ENCODE assay signal across 28 cellular contexts in genomic region chr6:107728564-107728897, GRCh38.
DNase-seq lines count a peak whose midpoint lies in the region; ATAC-seq and TF ChIP-seq lines count a peak whose summit lies in the region.
"Had no signal": no experiment of that assay in that cellular context is flagged by ENCODE, and none has a peak within 500 bp of the region (broad histone marks: within the 10 kb centered on the region; RNA-seq: fewer than 3 reads in every experiment).

No MANE protein-coding gene starts in this region.

- H3K4me1 ChIP-seq in CD8-positive, alpha-beta T cell (ENCODE audit: insufficient read depth, low read length), result peaks cover 71% of the 10 kb centered on the region
- H3K4me1 ChIP-seq in naive thymus-derived CD4-positive, alpha-beta T cell (ENCODE audit: control insufficient read depth in 2 of 2, insufficient read depth in 2 of 2, low read length in 2 of 2), result peaks cover 37 to 54% of the 10 kb centered on the region in 2 donors
- H3K4me1 ChIP-seq: BE2C, foreskin keratinocyte, HAP-1, prostate gland, thyroid gland, uterus had no signal

- H3K9me3 Mint-ChIP-seq in activated CD4-positive, alpha-beta T cell treated with anti-CD3 and anti-CD28 coated beads for 36 hours (ENCODE audit: low read depth), result no peaks in the 10 kb centered on the region
- H3K9me3 Mint-ChIP-seq in CD8-positive, alpha-beta T cell, result no peaks in the 10 kb centered on the region
- H3K9me3 Mint-ChIP-seq in naive thymus-derived CD4-positive, alpha-beta T cell, result peaks cover 0 to 5% (median 0%) of the 10 kb centered on the region in 11 donors
- H3K9me3 Mint-ChIP-seq: central memory CD8-positive, alpha-beta T cell; T-helper 2 cell treated with Interferon-gamma antibody and Interleukin-4, amounts not matched to agents 5 μg/mL and 100 μg/mL, for 36 hours had no signal

- CTCF ChIA-PET in activated CD4-positive, alpha-beta T cell treated with anti-CD3 and anti-CD28 coated beads for 36 hours (lab: Charles Lee), result interaction anchor here (0.8 to 3.5 kb wide), 8 partner anchors 12 to 138 kb away, joined by 3 to 42 read pairs (median 8); no protein-coding TSS in a partner anchor
- CTCF ChIA-PET in CD8-positive, alpha-beta T cell (lab: Charles Lee), result interaction anchor here (1.3 to 16.5 kb wide), 6 partner anchors 9 to 139 kb away, joined by 3 to 246 read pairs (median 36); partner anchors contain the start of gene SCML4
- CTCF ChIA-PET in naive thymus-derived CD4-positive, alpha-beta T cell (lab: Charles Lee), result interaction anchor here (0.7 to 6.9 kb wide), 8 partner anchors 9 to 410 kb away, joined by 3 to 128 read pairs (median 6); no protein-coding TSS in a partner anchor

- DNase-seq in activated CD4-positive, alpha-beta T cell treated with anti-CD3 and anti-CD28 coated beads for 36 hours, result no peak
- DNase-seq in activated CD4-positive, alpha-beta T cell treated with anti-CD3 and anti-CD28 coated beads for 4 hours, result no peak
- DNase-seq in CD8-positive, alpha-beta T cell, result no peak
- peak; percentile 32 for DNase-seq in SW480 (ENCODE audit: low spot score)
- no peak for DNase-seq in naive thymus-derived CD4-positive, alpha-beta T cell
- DNase-seq in NK-92 (lab: John Stamatoyannopoulos, UW; ENCODE audit: unreplicated experiment), result no peak
- no peak for DNase-seq in NCI-H1694 (lab: John Stamatoyannopoulos, UW)
- DNase-seq: ACHN; activated CD4-positive, alpha-beta T cell treated with anti-CD3 and anti-CD28 coated beads for 48 hours; activated CD8-positive, alpha-beta memory T cell treated with anti-CD3 and anti-CD28 coated beads for 24 hours; activated naive CD4-positive, alpha-beta T cell; BE2C; COR-L47; DND-41; foreskin keratinocyte; heart left ventricle; MM.1S; NCI-H1436; nucleus accumbens; stimulated activated CD4-positive, alpha-beta T cell treated with anti-CD3 and anti-CD28 coated beads, Interleukin-4, amount 100 ng/mL, for 1 hour; thyroid gland; uterus had no signal

- no peak overlapping the region for H3K27ac ChIP-seq in CD8-positive, alpha-beta T cell (ENCODE audit: low read depth, low read length)
- H3K27ac ChIP-seq in naive thymus-derived CD4-positive, alpha-beta T cell (ENCODE audit: low read depth, low read length), result peak overlapping the region; percentile 77
- H3K27ac ChIP-seq: foreskin keratinocyte, heart left ventricle, prostate gland, thyroid gland, uterus had no signal

- H3K36me3 ChIP-seq in CD8-positive, alpha-beta T cell (ENCODE audit: insufficient read depth, low read length), result no peaks in the 10 kb centered on the region
- peaks cover 0 to 4% (median 0%) of the 10 kb centered on the region in 3 experiments for H3K36me3 ChIP-seq in naive thymus-derived CD4-positive, alpha-beta T cell (ENCODE audit: control insufficient read depth in 2 of 3, insufficient read depth in 3 of 3, low read length in 3 of 3)
- H3K36me3 ChIP-seq: BE2C, HAP-1, heart left ventricle, prostate gland, thyroid gland, uterus had no signal

- no peaks in the 10 kb centered on the region for H3K27me3 Mint-ChIP-seq in activated CD4-positive, alpha-beta T cell treated with anti-CD3 and anti-CD28 coated beads for 36 hours
- H3K27me3 Mint-ChIP-seq in CD8-positive, alpha-beta T cell (ENCODE audit: low read depth), result no peaks in the 10 kb centered on the region
- peaks cover 0 to 23% (median 0%) of the 10 kb centered on the region in 5 donors for H3K27me3 Mint-ChIP-seq in naive thymus-derived CD4-positive, alpha-beta T cell
- H3K27me3 Mint-ChIP-seq: central memory CD8-positive, alpha-beta T cell had no signal

- POLR2A ChIA-PET in activated CD4-positive, alpha-beta T cell treated with anti-CD3 and anti-CD28 coated beads for 36 hours (lab: Charles Lee), result no interaction called here
- POLR2A ChIA-PET in CD8-positive, alpha-beta T cell (lab: Charles Lee), result interaction anchor here (1.3 to 3.6 kb wide), 3 partner anchors 12 to 118 kb away, joined by 3 to 35 read pairs (median 3); partner anchors contain the start of gene SCML4
- POLR2A ChIA-PET in naive thymus-derived CD4-positive, alpha-beta T cell (lab: Charles Lee), result interaction anchor here (1.8 to 10.0 kb wide), 3 partner anchors 11 to 120 kb away, joined by 5 to 176 read pairs (median 72); partner anchors contain the start of gene SCML4

- ATAC-seq in activated CD4-positive, alpha-beta T cell treated with anti-CD3 and anti-CD28 coated beads for 36 hours, result no peak
- no peak for ATAC-seq in CD8-positive, alpha-beta T cell
- ATAC-seq in naive thymus-derived CD4-positive, alpha-beta T cell, result no peak
- ATAC-seq: esophagus mucosa, foreskin keratinocyte, heart left ventricle, sciatic nerve had no signal

- peaks cover 2% of the 10 kb centered on the region for H3K36me3 Mint-ChIP-seq in activated CD4-positive, alpha-beta T cell treated with anti-CD3 and anti-CD28 coated beads for 36 hours (ENCODE audit: low read depth)
- H3K36me3 Mint-ChIP-seq in CD8-positive, alpha-beta T cell, result peaks cover 56% of the 10 kb centered on the region
- H3K36me3 Mint-ChIP-seq in naive thymus-derived CD4-positive, alpha-beta T cell, result peaks cover 0 to 32% (median 18%) of the 10 kb centered on the region in 5 donors

- H3K4me3 ChIP-seq in CD8-positive, alpha-beta T cell (ENCODE audit: low read depth, low read length), result no peak overlapping the region
- H3K4me3 ChIP-seq in naive thymus-derived CD4-positive, alpha-beta T cell (ENCODE audit: low read length), result peak overlapping the region; percentile 68
- H3K4me3 ChIP-seq: HAP-1, heart left ventricle, prostate gland, thyroid gland, uterus had no signal

- peaks cover 78% of the 10 kb centered on the region for H3K4me1 Mint-ChIP-seq in activated CD4-positive, alpha-beta T cell treated with anti-CD3 and anti-CD28 coated beads for 36 hours
- peaks cover 89% of the 10 kb centered on the region for H3K4me1 Mint-ChIP-seq in CD8-positive, alpha-beta T cell (ENCODE audit: low read depth)
- peaks cover 53 to 86% (median 73%) of the 10 kb centered on the region in 7 donors for H3K4me1 Mint-ChIP-seq in naive thymus-derived CD4-positive, alpha-beta T cell

- H3K9me3 ChIP-seq in CD8-positive, alpha-beta T cell (ENCODE audit: low read length), result no peaks in the 10 kb centered on the region
- H3K9me3 ChIP-seq in naive thymus-derived CD4-positive, alpha-beta T cell (ENCODE audit: control insufficient read depth in 2 of 3, low read length in 3 of 3), result no peaks in the 10 kb centered on the region
- H3K9me3 ChIP-seq: BE2C, HAP-1, heart left ventricle, prostate gland, thyroid gland, uterus had no signal

- intact Hi-C loops in activated CD4-positive, alpha-beta T cell treated with anti-CD3 and anti-CD28 coated beads for 36 hours (cut with DNase I, micrococcal nuclease), result loop anchor here (5.0 to 10.0 kb wide), 3 partner anchors 51 to 536 kb away; partner anchors contain the start of genes SEC63 (in 1 of the 2) and SNX3 (in 1 of the 2)
- intact Hi-C loops in CD8-positive, alpha-beta T cell (cut with DNase I, micrococcal nuclease), result loop anchor here in 1 of 2 experiments (2.0 kb wide), 1 partner anchor 92 kb away; no protein-coding TSS in a partner anchor
- intact Hi-C loops in naive thymus-derived CD4-positive, alpha-beta T cell (cut with micrococcal nuclease), result no loop called here

- H3K27ac Mint-ChIP-seq in activated CD4-positive, alpha-beta T cell treated with anti-CD3 and anti-CD28 coated beads for 36 hours, result no peak overlapping the region
- peak overlapping the region; percentile 32 for H3K27ac Mint-ChIP-seq in CD8-positive, alpha-beta T cell
- H3K27ac Mint-ChIP-seq in naive thymus-derived CD4-positive, alpha-beta T cell, result peak overlapping the region in 8 of 9 donors; percentile 45 to 98 (median 94)
- H3K27ac Mint-ChIP-seq: T-helper 2 cell treated with Interferon-gamma antibody and Interleukin-4, amounts not matched to agents 5 μg/mL and 100 μg/mL, for 36 hours had no signal

- peak overlapping the region; percentile 21 for H3K4me3 Mint-ChIP-seq in activated CD4-positive, alpha-beta T cell treated with anti-CD3 and anti-CD28 coated beads for 36 hours
- H3K4me3 Mint-ChIP-seq in CD8-positive, alpha-beta T cell, result peak overlapping the region; percentile 88
- H3K4me3 Mint-ChIP-seq in naive thymus-derived CD4-positive, alpha-beta T cell, result peak overlapping the region in 9 of 10 donors; percentile 39 to 99 (median 97)
- H3K4me3 Mint-ChIP-seq: T-helper 2 cell treated with Interferon-gamma antibody and Interleukin-4, amounts not matched to agents 5 μg/mL and 100 μg/mL, for 36 hours had no signal

- TF ChIP-seq CTCF in CD8-positive, alpha-beta T cell (IDR thresholded peaks at IDR 0.05), result no peak

- no peaks in the 10 kb centered on the region for H3K27me3 ChIP-seq in CD8-positive, alpha-beta T cell (ENCODE audit: insufficient read depth, low read length)
- no peaks in the 10 kb centered on the region for H3K27me3 ChIP-seq in naive thymus-derived CD4-positive, alpha-beta T cell (ENCODE audit: control insufficient read depth in 2 of 2, insufficient read depth in 2 of 2, low read length in 2 of 2)
- H3K27me3 ChIP-seq: thyroid gland, uterus had no signal

Comparison
In these comparisons a context has a peak if more than half of its experiments do, and no peak if none do; other contexts are left out.
1. H3K4me3 Mint-ChIP-seq: peak in every context shown above with its lines; median percentile 97 in naive thymus-derived CD4-positive, alpha-beta T cell; 88 in CD8-positive, alpha-beta T cell; 21 in activated CD4-positive, alpha-beta T cell treated with anti-CD3 and anti-CD28 coated beads for 36 hours.
2. intact Hi-C loops: an anchor here in activated CD4-positive, alpha-beta T cell treated with anti-CD3 and anti-CD28 coated beads for 36 hours (5.0 to 10.0 kb wide); none called in naive thymus-derived CD4-positive, alpha-beta T cell.